Comparison of ENCODE assay signal across 1 cellular context in genomic region chr6:87155272-87155919, GRCh38.
A peak's percentile ranks its signal among the peaks of the same experiment; 100 is the strongest.
TF ChIP-seq lines count a peak whose summit lies in the region.

Gene ZNF292 (plus strand): TSS chr6:87155565. CDS start chr6:87155592, 27 bp downstream.

TF ChIP-seq in HepG2, 621 proteins besides CTCF, POLR2A, EP300 and RAD21 (continued from another document and continues in another):
- peak; percentile 98 for TF ChIP-seq TBX2 (CRISPR knock-in tag; IDR thresholded peaks at IDR 0.05; ENCODE audit: borderline replicate concordance)
- TF ChIP-seq SNAPC2 (CRISPR knock-in tag; IDR thresholded peaks at IDR 0.05): peak; percentile 27; the same call in 1 of the 2 replicates
- TF ChIP-seq SP140L (CRISPR knock-in tag; IDR thresholded peaks at IDR 0.05; ENCODE audit: borderline replicate concordance): 0 out of 2 replicates have a peak, but pooled peaks have one; percentile 47
- peak; percentile 65; the same call in 1 of the 2 replicates for TF ChIP-seq TFAP4 (IDR thresholded peaks at IDR 0.05; ENCODE audit: borderline replicate concordance, low read depth)
- TF ChIP-seq ZNF720 (CRISPR knock-in tag; IDR thresholded peaks at IDR 0.05): no peak
- TF ChIP-seq DNMT1 (CRISPR knock-in tag; IDR thresholded peaks at IDR 0.05): no peak
- peak; percentile 44; the same call in 1 of the 2 replicates for TF ChIP-seq ZNF335 (CRISPR knock-in tag; IDR thresholded peaks at IDR 0.05)
- TF ChIP-seq ZNF33B (CRISPR knock-in tag; IDR thresholded peaks at IDR 0.05): peak; percentile 94
- TF ChIP-seq ZNF557 (CRISPR knock-in tag; IDR thresholded peaks at IDR 0.05): peak; percentile 82
- TF ChIP-seq ZNF512 (CRISPR knock-in tag; IDR thresholded peaks at IDR 0.05): no peak
- TF ChIP-seq, protein P1, sequence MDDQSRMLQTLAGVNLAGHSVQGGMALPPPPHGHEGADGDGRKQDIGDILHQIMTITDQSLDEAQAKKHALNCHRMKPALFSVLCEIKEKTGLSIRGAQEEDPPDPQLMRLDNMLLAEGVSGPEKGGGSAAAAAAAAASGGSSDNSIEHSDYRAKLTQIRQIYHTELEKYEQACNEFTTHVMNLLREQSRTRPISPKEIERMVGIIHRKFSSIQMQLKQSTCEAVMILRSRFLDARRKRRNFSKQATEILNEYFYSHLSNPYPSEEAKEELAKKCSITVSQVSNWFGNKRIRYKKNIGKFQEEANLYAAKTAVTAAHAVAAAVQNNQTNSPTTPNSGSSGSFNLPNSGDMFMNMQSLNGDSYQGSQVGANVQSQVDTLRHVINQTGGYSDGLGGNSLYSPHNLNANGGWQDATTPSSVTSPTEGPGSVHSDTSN (CRISPR knock-in tag; IDR thresholded peaks at IDR 0.05; ENCODE audit: borderline replicate concordance): no peak
- no peak; the same call in 1 of the 2 replicates for TF ChIP-seq ZNF703 (CRISPR knock-in tag; IDR thresholded peaks at IDR 0.05; ENCODE audit: borderline replicate concordance)
- TF ChIP-seq ZNF451 (CRISPR knock-in tag; IDR thresholded peaks at IDR 0.05): peak; percentile 92; the same call in 1 of the 2 replicates
- peak; percentile 88; the same call in 1 of the 2 replicates for TF ChIP-seq CBX5 (CRISPR knock-in tag; IDR thresholded peaks at IDR 0.05; ENCODE audit: borderline replicate concordance)
- TF ChIP-seq BCL3 (CRISPR knock-in tag; IDR thresholded peaks at IDR 0.05): peak; percentile 97
- peak; percentile 77; the same call in 1 of the 2 replicates for TF ChIP-seq MTA1 (CRISPR knock-in tag; IDR thresholded peaks at IDR 0.05; ENCODE audit: borderline replicate concordance)
- TF ChIP-seq CBFB (CRISPR knock-in tag; IDR thresholded peaks at IDR 0.05): peak; percentile 89
- peak; percentile 95 for TF ChIP-seq ZNF781 (CRISPR knock-in tag; IDR thresholded peaks at IDR 0.05; ENCODE audit: borderline replicate concordance, not compliant biosample characterization)
- TF ChIP-seq SMC3 (IDR thresholded peaks at IDR 0.05; ENCODE audit: low read length): no peak
- TF ChIP-seq ETV6 (CRISPR knock-in tag; conservative IDR thresholded peaks at IDR 0.05): no peak
- peak; percentile 92; the same call in 1 of the 2 replicates for TF ChIP-seq ZNF510 (CRISPR knock-in tag; IDR thresholded peaks at IDR 0.05; ENCODE audit: low read depth)
- peak; percentile 96 for TF ChIP-seq HOXA3 (CRISPR knock-in tag; IDR thresholded peaks at IDR 0.05)
- TF ChIP-seq RFXAP (CRISPR knock-in tag; IDR thresholded peaks at IDR 0.05; ENCODE audit: borderline replicate concordance): peak; percentile 87
- peak; percentile 81; the same call in 1 of the 2 replicates for TF ChIP-seq ZNF34 (CRISPR knock-in tag; IDR thresholded peaks at IDR 0.05; ENCODE audit: borderline replicate concordance)
- peak; percentile 91 for TF ChIP-seq ARNT (IDR thresholded peaks at IDR 0.05)
- peak; percentile 89 for TF ChIP-seq KDM5A (IDR thresholded peaks at IDR 0.05; ENCODE audit: borderline replicate concordance, low read length)
- TF ChIP-seq HHEX (CRISPR knock-in tag; IDR thresholded peaks at IDR 0.05): peak; percentile 29; the same call in 1 of the 2 replicates
- peak; percentile 75; the same call in 1 of the 2 replicates for TF ChIP-seq ZNF747 (CRISPR knock-in tag; IDR thresholded peaks at IDR 0.05; ENCODE audit: borderline replicate concordance)
- TF ChIP-seq CERS6 (CRISPR knock-in tag; IDR thresholded peaks at IDR 0.05): no peak
- peak; percentile 93 for TF ChIP-seq RXRA (CRISPR knock-in tag; IDR thresholded peaks at IDR 0.05)
- TF ChIP-seq HNF4G (IDR thresholded peaks at IDR 0.05; ENCODE audit: borderline replicate concordance, low read depth, low read length): no peak
- 0 out of 2 replicates have a peak, but pooled peaks have one; percentile 72 for TF ChIP-seq HNF4G (CRISPR knock-in tag; IDR thresholded peaks at IDR 0.05; ENCODE audit: borderline replicate concordance, low read depth)
- TF ChIP-seq TARDBP (CRISPR knock-in tag; IDR thresholded peaks at IDR 0.05): peak; percentile 94
- peak; percentile 94 for TF ChIP-seq YY1 (IDR thresholded peaks at IDR 0.05; ENCODE audit: insufficient read depth, insufficient replicate concordance, low read depth, low read length)
- TF ChIP-seq HDAC2 (CRISPR knock-in tag; IDR thresholded peaks at IDR 0.05): peak; percentile 69
- peak; percentile 82 for TF ChIP-seq ZSCAN31 (CRISPR knock-in tag; IDR thresholded peaks at IDR 0.05; ENCODE audit: low read depth)
- TF ChIP-seq, protein P2, sequence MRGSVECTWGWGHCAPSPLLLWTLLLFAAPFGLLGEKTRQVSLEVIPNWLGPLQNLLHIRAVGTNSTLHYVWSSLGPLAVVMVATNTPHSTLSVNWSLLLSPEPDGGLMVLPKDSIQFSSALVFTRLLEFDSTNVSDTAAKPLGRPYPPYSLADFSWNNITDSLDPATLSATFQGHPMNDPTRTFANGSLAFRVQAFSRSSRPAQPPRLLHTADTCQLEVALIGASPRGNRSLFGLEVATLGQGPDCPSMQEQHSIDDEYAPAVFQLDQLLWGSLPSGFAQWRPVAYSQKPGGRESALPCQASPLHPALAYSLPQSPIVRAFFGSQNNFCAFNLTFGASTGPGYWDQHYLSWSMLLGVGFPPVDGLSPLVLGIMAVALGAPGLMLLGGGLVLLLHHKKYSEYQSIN (CRISPR knock-in tag; IDR thresholded peaks at IDR 0.05; ENCODE audit: borderline replicate concordance): no peak
- no peak for TF ChIP-seq ZBTB21 (CRISPR knock-in tag; IDR thresholded peaks at IDR 0.05)
- peak; percentile 96 for TF ChIP-seq ZNF841 (CRISPR knock-in tag; IDR thresholded peaks at IDR 0.05; ENCODE audit: borderline replicate concordance)
- no peak for TF ChIP-seq ZFP36 (IDR thresholded peaks at IDR 0.05; ENCODE audit: borderline replicate concordance, low read depth, low read length, partially characterized antibody)
- TF ChIP-seq MYC (CRISPR knock-in tag; IDR thresholded peaks at IDR 0.05; ENCODE audit: borderline replicate concordance): peak; percentile 97
- no peak for TF ChIP-seq EZH2 (conservative IDR thresholded peaks at IDR 0.05; ENCODE audit: low read depth, low read length)
- TF ChIP-seq THAP11 (CRISPR knock-in tag; IDR thresholded peaks at IDR 0.05): peak; percentile 88
- peak; percentile 60 for TF ChIP-seq SRSF1 (optimal IDR thresholded peaks at IDR 0.05; ENCODE audit: low read depth, low read length)
- no peak for TF ChIP-seq THYN1 (CRISPR knock-in tag; IDR thresholded peaks at IDR 0.05; ENCODE audit: borderline replicate concordance, low read depth)
- TF ChIP-seq, protein P3, sequence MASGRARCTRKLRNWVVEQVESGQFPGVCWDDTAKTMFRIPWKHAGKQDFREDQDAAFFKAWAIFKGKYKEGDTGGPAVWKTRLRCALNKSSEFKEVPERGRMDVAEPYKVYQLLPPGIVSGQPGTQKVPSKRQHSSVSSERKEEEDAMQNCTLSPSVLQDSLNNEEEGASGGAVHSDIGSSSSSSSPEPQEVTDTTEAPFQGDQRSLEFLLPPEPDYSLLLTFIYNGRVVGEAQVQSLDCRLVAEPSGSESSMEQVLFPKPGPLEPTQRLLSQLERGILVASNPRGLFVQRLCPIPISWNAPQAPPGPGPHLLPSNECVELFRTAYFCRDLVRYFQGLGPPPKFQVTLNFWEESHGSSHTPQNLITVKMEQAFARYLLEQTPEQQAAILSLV (CRISPR knock-in tag; IDR thresholded peaks at IDR 0.05; ENCODE audit: borderline replicate concordance): peak; percentile 89
- TF ChIP-seq ARNTL (CRISPR knock-in tag; IDR thresholded peaks at IDR 0.05): peak; percentile 99
- TF ChIP-seq TRAFD1 (CRISPR knock-in tag; IDR thresholded peaks at IDR 0.05; ENCODE audit: borderline replicate concordance): no peak
- 0 out of 2 replicates have a peak, but pooled peaks have one; percentile 24 for TF ChIP-seq MAZ (IDR thresholded peaks at IDR 0.05; ENCODE audit: borderline replicate concordance, low read depth, low read length)
- peak; percentile 96 for TF ChIP-seq MAZ (CRISPR knock-in tag; IDR thresholded peaks at IDR 0.05; ENCODE audit: low read depth)
- no peak for TF ChIP-seq FLYWCH1 (CRISPR knock-in tag; IDR thresholded peaks at IDR 0.05)
- TF ChIP-seq PRMT3 (CRISPR knock-in tag; IDR thresholded peaks at IDR 0.05; ENCODE audit: borderline replicate concordance, low read depth): peak; percentile 86
- TF ChIP-seq ZSCAN25 (CRISPR knock-in tag; IDR thresholded peaks at IDR 0.05): peak; percentile 72
- TF ChIP-seq GABPA (IDR thresholded peaks at IDR 0.05; ENCODE audit: low read depth, low read length): no peak
- no peak for TF ChIP-seq GABPA (CRISPR knock-in tag; IDR thresholded peaks at IDR 0.05; ENCODE audit: low read depth)
- TF ChIP-seq ZNF589 (CRISPR knock-in tag; conservative IDR thresholded peaks at IDR 0.05): peak; percentile 99
- TF ChIP-seq NRL (CRISPR knock-in tag; IDR thresholded peaks at IDR 0.05; ENCODE audit: borderline replicate concordance): peak; percentile 63; the same call in 1 of the 2 replicates
- no peak for TF ChIP-seq RORA (CRISPR knock-in tag; IDR thresholded peaks at IDR 0.05)
- peak; percentile 22; the same call in 1 of the 2 replicates for TF ChIP-seq SAFB2 (CRISPR knock-in tag; IDR thresholded peaks at IDR 0.05; ENCODE audit: borderline replicate concordance, low read depth)
- no peak for TF ChIP-seq STAT5B (CRISPR knock-in tag; IDR thresholded peaks at IDR 0.05)
- 0 out of 2 replicates have a peak, but pooled peaks have one; percentile 51 for TF ChIP-seq ZNF639 (CRISPR knock-in tag; conservative IDR thresholded peaks at IDR 0.05)
- 0 out of 2 replicates have a peak, but pooled peaks have one; percentile 26 for TF ChIP-seq HMG20A (CRISPR knock-in tag; IDR thresholded peaks at IDR 0.05; ENCODE audit: borderline replicate concordance)
